ENCODE assay signal across 17 cellular contexts in genomic region chr3:147699175-147699838, GRCh38.
DNase-seq lines count a peak whose midpoint lies in the region; FAIRE-seq and TF ChIP-seq lines count a peak whose summit lies in the region.
"Had no signal": no experiment of that assay in that cellular context is flagged by ENCODE, and none has a peak within 500 bp of the region (broad histone marks: within the 10 kb centered on the region; RNA-seq: fewer than 3 reads in every experiment).

No MANE protein-coding gene starts in this region.

- FAIRE-seq in bronchial epithelial cell (lab: Jason Lieb, UNC), result no peak
- FAIRE-seq: D721Med, GM12891, HepG2 had no signal

- peak overlapping the region; percentile 12 for H2AFZ ChIP-seq in osteoblast (ENCODE audit: low read length)

- no peak for TF ChIP-seq POLR2A in NB4 (IDR thresholded peaks at IDR 0.05; ENCODE audit: extremely low read depth, insufficient read length)
- no peak for TF ChIP-seq POLR2A in stomach (IDR thresholded peaks at IDR 0.05)

- H3K4me2 ChIP-seq in osteoblast (ENCODE audit: insufficient read depth, low read length), result peak overlapping the region; percentile 46

- H3K36me3 ChIP-seq in bronchial epithelial cell (ENCODE audit: control insufficient read depth, insufficient read depth, low read length) (no peaks in the 10 kb centered on the region), osteoblast (ENCODE audit: insufficient read depth, low read length) (no peaks in the 10 kb centered on the region), stomach (no peaks in the 10 kb centered on the region), tibial artery (no peaks in the 10 kb centered on the region)
- H3K36me3 ChIP-seq: HAP-1, Peyer's patch had no signal

- H3K4me3 ChIP-seq in NB4 (ENCODE audit: low read depth, low read length), result no peak overlapping the region
- H3K4me3 ChIP-seq in bronchial epithelial cell (ENCODE audit: low read depth, low read length), result no peak overlapping the region
- H3K4me3 ChIP-seq in osteoblast (ENCODE audit: insufficient read depth, low read length), result no peak overlapping the region
- H3K4me3 ChIP-seq in stomach, result no peak overlapping the region
- no peak overlapping the region for H3K4me3 ChIP-seq in tibial artery
- H3K4me3 ChIP-seq: HAP-1, Peyer's patch had no signal

- no peaks in the 10 kb centered on the region for H3K27me3 ChIP-seq in bronchial epithelial cell (ENCODE audit: control insufficient read depth, insufficient read depth, low read length)
- peaks cover 2% of the 10 kb centered on the region for H3K27me3 ChIP-seq in osteoblast (ENCODE audit: insufficient read depth, low read length)
- H3K27me3 ChIP-seq in stomach, result no peaks in the 10 kb centered on the region
- no peaks in the 10 kb centered on the region for H3K27me3 ChIP-seq in tibial artery
- H3K27me3 ChIP-seq: Peyer's patch had no signal

- no peak for TF ChIP-seq EP300 in stomach (IDR thresholded peaks at IDR 0.05)

- no peaks in the 10 kb centered on the region for H4K20me1 ChIP-seq in osteoblast (ENCODE audit: insufficient read depth, low read length)

- intact Hi-C loops in stomach (cut with DNase I; ENCODE audit: low total_unique reads), result no loop called here
- intact Hi-C loops in tibial artery (cut with DNase I; ENCODE audit: low total_unique reads), result no loop called here

- H3K79me2 ChIP-seq in osteoblast (ENCODE audit: insufficient read depth, low read length), result no peaks in the 10 kb centered on the region

- H3K9me3 ChIP-seq in osteoblast (ENCODE audit: low read depth, low read length) (no peaks in the 10 kb centered on the region), stomach (peaks cover 0 to 4% (median 0%) of the 10 kb centered on the region in 4 donors), tibial artery (no peaks in the 10 kb centered on the region)
- H3K9me3 ChIP-seq: HAP-1, Peyer's patch had no signal

- 43 to 57% (median 47%) methylated on average over 2 of the region's 2 CpGs for WGBS in stomach, 5 donors

- TF ChIP-seq CTCF in NB4 (IDR thresholded peaks at IDR 0.05; ENCODE audit: low read depth, low read length) (no peak), bronchial epithelial cell (IDR thresholded peaks at IDR 0.05; ENCODE audit: insufficient read depth, low read length, severe bottlenecking) (no peak), osteoblast (IDR thresholded peaks at IDR 0.05; ENCODE audit: extremely low read depth, low read depth, low read length) (no peak), stomach (IDR thresholded peaks at IDR 0.05) (no peak), tibial artery (IDR thresholded peaks at IDR 0.05) (no peak)

- H3K27ac ChIP-seq in osteoblast (ENCODE audit: low read depth, low read length) (no peak overlapping the region), stomach (no peak overlapping the region), tibial artery (no peak overlapping the region)
- H3K27ac ChIP-seq: Peyer's patch had no signal

- peak; percentile 85 for DNase-seq in ELR (ENCODE audit: low read depth)
- peak; percentile 40 for DNase-seq in NB4 (ENCODE audit: low read depth)
- DNase-seq in bronchial epithelial cell (ENCODE audit: low read depth), result peak; percentile 80
- DNase-seq in osteoblast (ENCODE audit: insufficient read length, low spot score, missing footprints), result no peak
- DNase-seq in stomach, result no peak
- DNase-seq in tibial artery, result no peak
- DNase-seq in KG1 (lab: John Stamatoyannopoulos, UW), result no peak
- no peak for DNase-seq in NCI-H774 (lab: John Stamatoyannopoulos, UW)
- DNase-seq: activated CD8-positive, alpha-beta memory T cell treated with anti-CD3 and anti-CD28 coated beads, Interleukin-2, amount 50 U/mL, for 48 hours; activated naive CD8-positive, alpha-beta T cell treated with anti-CD3 and anti-CD28 coated beads, Interleukin-2, amount 50 U/mL, for 24 hours; effector memory CD8-positive, alpha-beta T cell; NCI-H2029 treated with DMSO at 0.1 percent for 48 hours; Peyer's patch had no signal

- H3K4me1 ChIP-seq in osteoblast (ENCODE audit: insufficient read depth, low read length), result peaks cover 8% of the 10 kb centered on the region
- H3K4me1 ChIP-seq in stomach, result no peaks in the 10 kb centered on the region
- H3K4me1 ChIP-seq in tibial artery, result peaks cover 0 to 20% (median 0%) of the 10 kb centered on the region in 4 donors
- H3K4me1 ChIP-seq: HAP-1, Peyer's patch had no signal

Comparison
In these comparisons a context has a peak if more than half of its experiments do, and no peak if none do; other contexts are left out.
1. DNase-seq: peak in ELR (single experiment), NB4 (single experiment) and bronchial epithelial cell (single experiment); none in osteoblast (single experiment), stomach (single experiment), tibial artery (0 of 2), KG1 (single experiment) and NCI-H774 (single experiment).